ENCODE assay signal across 17 cellular contexts in genomic region chr10:14995964-14996565, GRCh38. TPM values are rescaled to one million over a fixed set of nuclear protein-coding genes. Genes with fewer than 3 reads are reported as not detected.
"Had no signal": no experiment of that assay in that cellular context is flagged by ENCODE, and none has a peak within 500 bp of the region (broad histone marks: within the 10 kb centered on the region; RNA-seq: fewer than 3 reads in every experiment).

No MANE protein-coding gene starts in this region.

- H3K36me3 ChIP-seq: ascending aorta, lower lobe of right lung, prostate gland, thyroid gland had no signal

- DNase-seq: activated CD4-positive, alpha-beta T cell treated with anti-CD3 and anti-CD28 coated beads, Interleukin-2, amount 50 U/mL, for 1 hour; activated T-cell treated with anti-CD3 and anti-CD28 coated beads for 4 hours; caudate nucleus; effector CD4-positive, alpha-beta T cell; lower lobe of right lung; naive thymus-derived CD4-positive, alpha-beta T cell; stimulated activated CD4-positive, alpha-beta T cell treated with anti-CD3 and anti-CD28 coated beads, Interleukin-15, amount 100 ng/mL, for 24 hours; stimulated activated CD4-positive, alpha-beta T cell treated with anti-CD3 and anti-CD28 coated beads, Interleukin-4, amount 100 ng/mL, for 24 hours; thyroid gland had no signal

- H3K27ac Mint-ChIP-seq: activated naive CD4-positive, alpha-beta T cell treated with anti-CD3 and anti-CD28 coated beads, Interleukin-2, amount 50 U/mL, for 72 hours; activated T-helper 2 cell treated with anti-CD3 and anti-CD28 coated beads, Interferon-gamma antibody, Interleukin-2, Interleukin-4, amounts not matched to agents 10 μg/mL and 5 μg/mL and 100 μg/mL, durations not matched to agents 14 hours and 24 hours and 36 hours; naive thymus-derived CD4-positive, alpha-beta T cell had no signal

- H3K9me3 Mint-ChIP-seq: activated T-helper 2 cell treated with anti-CD3 and anti-CD28 coated beads, Interferon-gamma antibody, Interleukin-2, Interleukin-4, amounts not matched to agents 10 μg/mL and 5 μg/mL and 100 μg/mL, durations not matched to agents 14 hours and 24 hours and 36 hours had no signal

- H3K27ac ChIP-seq: ascending aorta, coronary artery, lower lobe of right lung, prostate gland, thyroid gland had no signal

- H3K36me3 Mint-ChIP-seq: activated naive CD4-positive, alpha-beta T cell treated with anti-CD3 and anti-CD28 coated beads, Interleukin-2, amount 50 U/mL, for 72 hours; naive thymus-derived CD4-positive, alpha-beta T cell had no signal

- H3K27me3 ChIP-seq: ascending aorta, thyroid gland had no signal

- H3K9me3 ChIP-seq: ascending aorta, lower lobe of right lung, prostate gland, thyroid gland had no signal

- H3K4me3 ChIP-seq: ascending aorta, coronary artery, lower lobe of right lung, prostate gland, thyroid gland had no signal

- H3K4me1 ChIP-seq: ascending aorta, lower lobe of right lung, prostate gland had no signal

- ATAC-seq: naive thymus-derived CD4-positive, alpha-beta T cell had no signal

RNA-seq across cellular contexts. Expression of gene MEIG1, which starts 36.9 kb away (rescaled TPM):
- total RNA-seq: ascending aorta, skeletal muscle tissue, thyroid gland had no signal
- polyA plus RNA-seq: fibroblast of lung had no signal

RNA-seq across cellular contexts. Expression of gene OLAH, which starts 47.7 kb away (rescaled TPM):
- total RNA-seq: activated T-helper 2 cell treated with anti-CD3 and anti-CD28 coated beads, Interferon-gamma antibody, Interleukin-2, Interleukin-4, amounts not matched to agents 10 μg/mL and 5 μg/mL and 100 μg/mL, durations not matched to agents 14 hours and 24 hours and 36 hours; fibroblast of lung; T-helper 2 cell treated with Interferon-gamma antibody and Interleukin-4, amounts not matched to agents 100 ng/mL and 5 ng/mL, for 36 hours had no signal
- polyA plus RNA-seq: naive thymus-derived CD4-positive, alpha-beta T cell had no signal
